ENCODE assay signal across 19 cellular contexts in the genomic region with DNA sequence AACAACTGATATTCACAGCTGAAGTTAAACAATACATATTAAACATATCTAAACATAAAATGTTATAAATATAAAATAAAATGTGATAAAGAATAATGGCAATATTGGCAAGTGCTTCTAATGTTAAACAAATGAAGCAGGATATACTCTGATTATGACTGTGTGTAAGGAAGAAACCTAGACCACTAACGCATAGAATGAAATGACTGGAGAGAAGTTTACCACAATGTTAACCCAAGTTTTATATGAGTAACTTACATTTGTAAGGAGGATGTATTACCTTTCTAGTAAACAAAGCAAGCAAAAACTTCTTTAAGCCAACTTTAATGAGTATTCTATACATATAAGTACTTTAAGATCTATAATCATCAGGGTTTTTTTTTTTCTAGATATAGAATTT.
"Had no signal": no experiment of that assay in that cellular context is flagged by ENCODE, and none has a peak within 500 bp of the region (broad histone marks: within the 10 kb centered on the region; RNA-seq: fewer than 3 reads in every experiment).

No MANE protein-coding gene starts in this region.

- H3K27ac ChIP-seq: brain microvascular endothelial cell, SK-N-MC, VCaP had no signal

- H3K27me3 ChIP-seq: brain microvascular endothelial cell had no signal

- ATAC-seq: Right ventricle myocardium inferior had no signal

- H3K27me3 Mint-ChIP-seq: activated naive CD4-positive, alpha-beta T cell treated with anti-CD3 and anti-CD28 coated beads, Interleukin-2, amount 50 U/mL, for 24 hours had no signal

- H3K4me1 Mint-ChIP-seq: activated naive CD4-positive, alpha-beta T cell treated with anti-CD3 and anti-CD28 coated beads, Interleukin-2, amount 50 U/mL, for 24 hours had no signal

- H3K27ac Mint-ChIP-seq: activated naive CD4-positive, alpha-beta T cell treated with anti-CD3 and anti-CD28 coated beads, Interleukin-2, amount 50 U/mL, for 24 hours had no signal

- DNase-seq: activated CD4-positive, alpha-beta T cell treated with anti-CD3 and anti-CD28 coated beads for 4 hours; activated CD4-positive, CD25-positive, alpha-beta regulatory T cell; activated effector memory CD4-positive, alpha-beta T cell treated with Interleukin-2 at 50 U/mL for 16 hours; activated naive CD4-positive, alpha-beta T cell; activated T-cell treated with anti-CD3 and anti-CD28 coated beads for 4 hours; brain microvascular endothelial cell; MM.1S; NCI-H1105; NCI-H1436; NCI-H1694 treated with DMSO at 0.1 percent for 48 hours; NCI-H2029 treated with DMSO at 0.1 percent for 48 hours; NCI-H345; NCI-H510A; NCI-H526 treated with DMSO at 0.1 percent for 48 hours; RPMI8226 had no signal

- H3K4me3 ChIP-seq: SK-N-MC had no signal

- H3K4me3 Mint-ChIP-seq: activated naive CD4-positive, alpha-beta T cell treated with anti-CD3 and anti-CD28 coated beads, Interleukin-2, amount 50 U/mL, for 24 hours had no signal
